Comparison of ENCODE assay signal across 11 cellular contexts in genomic region chr18:67463829-67464228, GRCh38. TPM values are rescaled to one million over a fixed set of nuclear protein-coding genes. Genes with fewer than 3 reads are reported as not detected.
DNase-seq lines count a peak whose midpoint lies in the region; ATAC-seq and TF ChIP-seq lines count a peak whose summit lies in the region.
"Had no signal": no experiment of that assay in that cellular context is flagged by ENCODE, and none has a peak within 500 bp of the region (broad histone marks: within the 10 kb centered on the region; RNA-seq: fewer than 3 reads in every experiment).

No MANE protein-coding gene starts in this region.

- no peak overlapping the region for H3K9ac ChIP-seq in liver (ENCODE audit: low read depth in 1 of 2, low read length in 2 of 2)

- TF ChIP-seq RAD21 in liver (IDR thresholded peaks at IDR 0.05) = peak; percentile 38 to 52

- H3K27me3 ChIP-seq in liver (ENCODE audit: control insufficient read depth in 4 of 4, insufficient read depth in 4 of 4, low read length in 3 of 4) = no peaks in the 10 kb centered on the region
- H3K27me3 ChIP-seq: transverse colon had no signal

- no peaks in the 10 kb centered on the region for H3K9me3 ChIP-seq in liver (ENCODE audit: control insufficient read depth in 4 of 4, low read length in 3 of 4)
- H3K9me3 ChIP-seq: transverse colon had no signal

- DNase-seq in GM12864 (ENCODE audit: low read depth) (no peak), amniotic epithelial cell (ENCODE audit: low read depth) (peak; percentile 45), A172 (ENCODE audit: low spot score) (no peak), NCI-H187 (lab: John Stamatoyannopoulos, UW) (no peak), DMS153 (lab: John Stamatoyannopoulos, UW) (no peak), NCI-H526 (lab: John Stamatoyannopoulos, UW) (no peak)
- DNase-seq: activated naive CD8-positive, alpha-beta T cell treated with anti-CD3 and anti-CD28 coated beads, Interleukin-2, amount 10 ng/mL, durations not matched to agents 7 days and 5 days; transverse colon had no signal

- no peaks in the 10 kb centered on the region for H3K4me1 ChIP-seq in liver (ENCODE audit: control insufficient read depth in 4 of 4, insufficient read depth in 4 of 4, low read length in 3 of 4)
- H3K4me1 ChIP-seq: transverse colon had no signal

- H3K4me3 ChIP-seq in GM12864 (ENCODE audit: low read depth, low read length) = no peak overlapping the region
- no peak overlapping the region for H3K4me3 ChIP-seq in liver (ENCODE audit: low read depth in 1 of 3, low read length in 3 of 3)
- H3K4me3 ChIP-seq: SK-N-MC, transverse colon had no signal

- H3K36me3 ChIP-seq in liver (ENCODE audit: control insufficient read depth in 4 of 4, insufficient read depth in 3 of 4, low read depth in 1 of 4, low read length in 3 of 4) = no peaks in the 10 kb centered on the region
- H3K36me3 ChIP-seq: transverse colon had no signal

- WGBS in liver = 71% methylated on average over 2 of the region's 2 CpGs

- ATAC-seq in HG03432 (IDR thresholded peaks at IDR 0.05; ENCODE audit: unreplicated experiment) = peak; percentile 71

- no peak overlapping the region for H3K27ac ChIP-seq in liver (ENCODE audit: low read depth in 1 of 2, low read length in 2 of 2)
- H3K27ac ChIP-seq: SK-N-MC, transverse colon had no signal

- TF ChIP-seq CTCF in GM12864 (IDR thresholded peaks at IDR 0.05; ENCODE audit: low read depth, low read length, missing control alignments) (peak; percentile 34), liver (IDR thresholded peaks at IDR 0.05; ENCODE audit: low read depth, low read length, missing input control) (peak; percentile 21)

TF ChIP-seq in liver, 16 proteins besides CTCF, POLR2A, EP300 and RAD21:
- no peak for TF ChIP-seq SP1 (IDR thresholded peaks at IDR 0.05)
- TF ChIP-seq EGR1 (IDR thresholded peaks at IDR 0.05; ENCODE audit: low read depth in 2 of 2) = no peak
- TF ChIP-seq FOXA2 (IDR thresholded peaks at IDR 0.05) = no peak
- no peak for TF ChIP-seq NR2F2 (IDR thresholded peaks at IDR 0.05)
- TF ChIP-seq TAF1 (conservative IDR thresholded peaks at IDR 0.05) = no peak
- no peak for TF ChIP-seq ATF3 (IDR thresholded peaks at IDR 0.05)
- TF ChIP-seq FOXA1 (IDR thresholded peaks at IDR 0.05) = no peak
- TF ChIP-seq ZBTB33 (IDR thresholded peaks at IDR 0.05) = no peak
- TF ChIP-seq GABPA (IDR thresholded peaks at IDR 0.05 in 1 of 2, conservative IDR thresholded peaks at IDR 0.05 in 1 of 2) = no peak
- no peak for TF ChIP-seq HNF4A (conservative IDR thresholded peaks at IDR 0.05)

RNA-seq across cellular contexts. Expression of gene DSEL, which starts 52.7 kb away (rescaled TPM):
- 1 to 10 TPM; 4.8 to 4.9 TPM for total RNA-seq in liver
- 1 to 10 TPM; 1.7 to 2.1 TPM for polyA plus RNA-seq in liver
- 5.9 and 6.8 TPM in 2 replicates for total RNA-seq in A172 (2014; rRNA removed; shearing (Covaris generic))
